1 cellular context compared by ENCODE assay signal in the genomic region with DNA sequence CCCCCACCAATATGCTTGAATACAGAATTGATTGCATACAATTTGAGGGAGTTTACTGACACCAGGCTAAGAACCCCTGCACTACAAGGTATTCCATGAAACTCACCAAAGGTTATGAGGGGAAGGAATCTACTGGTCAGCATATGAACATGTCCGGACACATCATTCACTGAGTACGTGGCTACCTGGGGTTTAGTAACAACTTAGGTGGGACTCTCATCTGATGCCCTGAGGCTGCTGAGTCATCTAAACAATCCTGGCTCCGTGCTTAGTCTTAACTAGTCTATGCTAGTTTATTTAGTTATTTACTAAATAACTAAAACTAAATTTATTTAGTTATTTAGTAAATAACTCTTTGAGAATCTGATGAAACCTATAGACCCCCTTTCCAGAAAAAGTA.
TF ChIP-seq lines count a peak whose summit lies in the region.

No MANE protein-coding gene starts in this region.

TF ChIP-seq in K562, 482 proteins besides CTCF, POLR2A, EP300 and RAD21:
- TF ChIP-seq TSC22D4 (tag; IDR thresholded peaks at IDR 0.05): no peak
- peak; percentile 69 for TF ChIP-seq HMBOX1 (IDR thresholded peaks at IDR 0.05)
- no peak for TF ChIP-seq SIN3A (IDR thresholded peaks at IDR 0.05; ENCODE audit: borderline replicate concordance in 2 of 2, control insufficient read depth in 1 of 2, low read depth in 2 of 2, low read length in 2 of 2)
- no peak for TF ChIP-seq GATA2 (CRISPR knock-in tag; IDR thresholded peaks at IDR 0.05)
- TF ChIP-seq NFE2 (IDR thresholded peaks at IDR 0.05; ENCODE audit: low read depth): peak; percentile 60
- peak; percentile 73 for TF ChIP-seq ZNF316 (IDR thresholded peaks at IDR 0.05)
- no peak for TF ChIP-seq ZNF77 (CRISPR knock-in tag; IDR thresholded peaks at IDR 0.05)
- TF ChIP-seq C11orf30 (IDR thresholded peaks at IDR 0.05; ENCODE audit: low read depth): peak; percentile 53; the same call in 1 of the 2 replicates
- no peak for TF ChIP-seq SMARCE1 (IDR thresholded peaks at IDR 0.05)
- TF ChIP-seq MAFG (tag; conservative IDR thresholded peaks at IDR 0.05): peak; percentile 51
